21 cellular contexts compared by ENCODE assay signal in the genomic region with DNA sequence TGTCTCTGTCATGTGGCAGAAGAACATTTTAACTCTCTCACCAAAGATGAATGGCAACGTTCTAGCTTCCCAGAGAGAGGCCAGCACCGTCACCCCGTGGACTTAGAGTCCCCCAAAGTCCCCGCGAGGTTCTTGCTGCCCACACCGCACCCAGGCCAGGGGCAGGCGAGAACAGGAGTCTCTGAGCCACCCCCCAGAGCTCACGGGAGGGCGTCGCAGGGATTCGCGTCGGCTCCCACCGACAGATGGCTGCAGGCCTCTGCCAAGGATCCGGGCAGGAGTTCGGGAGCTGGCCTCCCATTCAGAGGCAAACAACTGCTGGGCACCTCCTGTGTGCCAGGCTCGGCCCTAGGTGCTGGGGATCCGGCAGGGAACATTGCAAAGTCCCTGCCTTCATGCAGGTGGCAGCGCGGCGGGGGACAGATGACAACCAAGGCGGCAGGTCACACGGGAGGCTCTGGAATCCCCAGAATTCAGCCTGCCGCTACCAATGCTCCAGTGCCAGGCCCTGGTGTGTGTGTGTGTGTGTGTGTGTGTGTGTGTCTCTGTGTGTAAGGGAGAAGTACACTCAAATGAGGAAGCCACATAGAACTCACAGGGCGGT. TPM values are rescaled to one million over a fixed set of nuclear protein-coding genes. Genes with fewer than 3 reads are reported as not detected.
A peak's percentile ranks its signal among the peaks of the same experiment; 100 is the strongest.
DNase-seq lines count a peak whose midpoint lies in the region; TF ChIP-seq lines count a peak whose summit lies in the region.
"Had no signal": no experiment of that assay in that cellular context is flagged by ENCODE, and none has a peak within 500 bp of the region (broad histone marks: within the 10 kb centered on the region; RNA-seq: fewer than 3 reads in every experiment).

No MANE protein-coding gene starts in this region.

- TF ChIP-seq CTCF in esophagus squamous epithelium (IDR thresholded peaks at IDR 0.05): no peak
- TF ChIP-seq CTCF in testis (IDR thresholded peaks at IDR 0.05): no peak

- H3K27ac ChIP-seq in caudate nucleus (ENCODE audit: low read depth, low read length): peak overlapping the region; percentile 36
- peak overlapping the region in 3 of 4 donors; percentile 45 to 54 (median 52) for H3K27ac ChIP-seq in esophagus squamous epithelium
- H3K27ac ChIP-seq in testis: no peak overlapping the region
- H3K27ac ChIP-seq: RWPE1 had no signal

- no peak for TF ChIP-seq POLR2A in esophagus squamous epithelium (IDR thresholded peaks at IDR 0.05)
- no peak for TF ChIP-seq POLR2A in testis (IDR thresholded peaks at IDR 0.05)

- DNase-seq in MV-4-11 (lab: John Stamatoyannopoulos, UW) (peak; percentile 32), caudate nucleus (lab: John Stamatoyannopoulos, UW) (peak in 1 of 61 donors; percentile 75), esophagus squamous epithelium (lab: John Stamatoyannopoulos, UW) (no peak), superior temporal gyrus (ENCODE audit: extremely low spot score) (peak; percentile 9), activated gamma-delta T cell treated with Interleukin-2 at 50 U/mL for 16 hours (no peak), testis (no peak), occipital lobe (lab: John Stamatoyannopoulos, UW) (no peak)
- DNase-seq: Caco-2; CD4-positive, alpha-beta memory T cell; DMS153; H7; KBM-7; NCI-H187; NCI-H2107; NCI-H510A; NCI-H774; NK-92 treated with Interleukin-12 subunit alpha and Interleukin-12 subunit beta, amount 100 ng/mL, for 24 hours; SHP77 treated with DMSO at 0.1 percent for 48 hours had no signal

- H3K4me1 ChIP-seq in esophagus squamous epithelium (no peaks in the 10 kb centered on the region), testis (no peaks in the 10 kb centered on the region)
- H3K4me1 ChIP-seq: Caco-2 had no signal

- 78 to 80% methylated on average over 5 to 10 of the region's 25 CpGs for WGBS in esophagus squamous epithelium, 2 donors
- WGBS in testis, 2 donors: 90 to 100% methylated on average over 8 to 25 of the region's 25 CpGs

- H3K9me3 ChIP-seq in esophagus squamous epithelium (no peaks in the 10 kb centered on the region), testis (no peaks in the 10 kb centered on the region)
- H3K9me3 ChIP-seq: Caco-2 had no signal

- intact Hi-C loops in esophagus squamous epithelium (cut with DNase I): no loop called here
- intact Hi-C loops in testis (cut with DNase I; ENCODE audit: low total_unique reads): no loop called here

- H3K36me3 ChIP-seq in esophagus squamous epithelium: no peaks in the 10 kb centered on the region
- H3K36me3 ChIP-seq in testis (ENCODE audit: low read depth, missing control alignments): no peaks in the 10 kb centered on the region

- H3K27me3 ChIP-seq in esophagus squamous epithelium (peaks cover 0 to 19% (median 0%) of the 10 kb centered on the region in 4 donors), testis (no peaks in the 10 kb centered on the region)

- H3K4me3 ChIP-seq in esophagus squamous epithelium (no peak overlapping the region), testis (no peak overlapping the region)
- H3K4me3 ChIP-seq: SK-N-MC had no signal

RNA-seq across cellular contexts. Expression of a gene that starts 25.3 kb away (rescaled TPM):
- 1 to 10 TPM in 1 of 4 donors, under 1 TPM in 3; 0.18 to 1.5 (median 0.44) TPM for total RNA-seq in esophagus squamous epithelium
- 10 to 100 TPM in 1 of 2 donors, 1 to 10 TPM in 1; 5.7 to 10.1 TPM for total RNA-seq in testis
- 2.8 TPM for polyA plus RNA-seq in testis (ENCODE audit: insufficient read depth, low read depth, low replicate concordance)
- 75.8 TPM for total RNA-seq in occipital lobe
- total RNA-seq: CD4-positive, alpha-beta memory T cell had no signal

RNA-seq across cellular contexts. Expression of a gene that starts 29.2 kb away (rescaled TPM):
- total RNA-seq in esophagus squamous epithelium (not detected), testis (not detected), occipital lobe (0.62 TPM)
- polyA plus RNA-seq in testis (ENCODE audit: insufficient read depth, low read depth, low replicate concordance): 0.90 TPM
- total RNA-seq: Caco-2; CD4-positive, alpha-beta memory T cell; H7 had no signal
- polyA plus RNA-seq: BJ; CD4-positive, alpha-beta memory T cell had no signal

RNA-seq across cellular contexts. Expression of a gene that starts 31.9 kb away (rescaled TPM):
- total RNA-seq in esophagus squamous epithelium (10 to 100 TPM; 26.3 to 45.1 (median 34.9) TPM), testis (10 to 100 TPM; 26.1 to 37.7 TPM), occipital lobe (3.9 TPM)
- polyA plus RNA-seq in testis (ENCODE audit: insufficient read depth, low read depth, low replicate concordance): 21.6 TPM

Comparison
In these comparisons a context has a peak if more than half of its experiments do, and no peak if none do; other contexts are left out.
1. DNase-seq: peak in MV-4-11 (single experiment) and superior temporal gyrus (single experiment); none in esophagus squamous epithelium (single experiment), activated gamma-delta T cell treated with Interleukin-2 at 50 U/mL for 16 hours (single experiment), testis (single experiment) and occipital lobe (single experiment).
2. H3K27ac ChIP-seq: peak in caudate nucleus (single experiment) and esophagus squamous epithelium (3 of 4); none in testis (0 of 2).